In the genomic region with DNA sequence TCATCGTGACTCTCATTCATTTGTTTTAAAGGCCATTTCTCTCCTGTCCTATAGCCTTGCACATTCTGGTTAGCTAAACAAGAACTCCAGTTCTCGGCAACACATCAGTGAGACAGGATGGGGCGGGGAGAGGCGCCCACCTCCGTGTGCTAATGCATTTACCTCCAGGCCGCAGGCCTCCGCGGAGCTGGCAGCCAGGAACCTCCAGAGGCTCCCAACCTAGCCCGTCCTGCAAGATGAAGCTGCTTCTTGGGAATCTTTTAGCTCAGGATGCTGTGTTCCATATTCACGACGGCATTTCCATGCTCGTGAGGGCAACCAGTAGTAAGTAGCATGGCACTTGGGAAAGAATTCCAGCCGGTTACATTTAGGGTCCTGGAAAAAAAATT, we compare ENCODE assay signal across 16 cellular contexts. TPM values are rescaled to one million over a fixed set of nuclear protein-coding genes. Genes with fewer than 3 reads are reported as not detected.
"Had no signal": no experiment of that assay in that cellular context is flagged by ENCODE, and none has a peak within 500 bp of the region (broad histone marks: within the 10 kb centered on the region; RNA-seq: fewer than 3 reads in every experiment).

No MANE protein-coding gene starts in this region.

- DNase-seq: activated CD4-positive, alpha-beta T cell treated with anti-CD3 and anti-CD28 coated beads, Interleukin-2, amount 50 U/mL, for 4 hours; activated gamma-delta T cell treated with Interleukin-2 at 50 U/mL for 16 hours; activated T-cell treated with anti-CD3 and anti-CD28 coated beads for 4 hours; adrenal gland; effector CD8-positive, alpha-beta T cell; esophagus squamous epithelium; stimulated activated naive B cell treated with anti-CD40 and anti-IgM and Interleukin-4, amounts not matched to agents 10 μg/mL and 1 μg/mL and 100 μg/mL, for 72 hours; WERI-Rb-1 had no signal

- H3K4me1 ChIP-seq: adrenal gland, pancreas had no signal

- H3K4me3 Mint-ChIP-seq: activated T-helper 1 cell treated with anti-CD3 and anti-CD28 coated beads, Interleukin-12 subunit alpha, Interleukin-12 subunit beta, Interleukin-2, Interleukin-4 antibody, amounts not matched to agents 30 ng/mL and 10 ng/mL and 1 ng/mL, durations not matched to agents 14 hours and 24 hours and 36 hours; dendritic cell treated with granulocyte-macrophage colony-stimulating factor and Interleukin-4, amounts not matched to agents 40 ng/mL and 50 ng/mL, for 4 days; mesothelial cell of epicardium; stimulated activated naive B cell treated with anti-CD40 and anti-IgM and Interleukin-4, amounts not matched to agents 10 μg/mL and 1 μg/mL and 100 μg/mL, for 72 hours had no signal

- H3K36me3 ChIP-seq: adrenal gland, cardiac muscle cell, thyroid gland, WERI-Rb-1 had no signal

- H3K9me3 ChIP-seq: adrenal gland, esophagus squamous epithelium, pancreas, thyroid gland had no signal

- ATAC-seq: activated naive CD4-positive, alpha-beta T cell treated with anti-CD3 and anti-CD28 coated beads, Interleukin-2, amount 50 U/mL, for 72 hours; pancreas had no signal

- H3K27me3 ChIP-seq: adrenal gland, cardiac muscle cell, esophagus squamous epithelium, pancreas, thyroid gland had no signal

- H3K27ac Mint-ChIP-seq: activated naive CD4-positive, alpha-beta T cell treated with anti-CD3 and anti-CD28 coated beads, Interleukin-2, amount 50 U/mL, for 72 hours; activated T-helper 1 cell treated with anti-CD3 and anti-CD28 coated beads, Interleukin-12 subunit alpha, Interleukin-12 subunit beta, Interleukin-2, Interleukin-4 antibody, amounts not matched to agents 30 ng/mL and 10 ng/mL and 1 ng/mL, durations not matched to agents 14 hours and 24 hours and 36 hours; dendritic cell treated with granulocyte-macrophage colony-stimulating factor and Interleukin-4, amounts not matched to agents 40 ng/mL and 50 ng/mL, for 4 days; mesothelial cell of epicardium; stimulated activated naive B cell treated with anti-CD40 and anti-IgM and Interleukin-4, amounts not matched to agents 10 μg/mL and 1 μg/mL and 100 μg/mL, for 72 hours had no signal

- H3K27ac ChIP-seq: adrenal gland, cardiac muscle cell, pancreas, thyroid gland, WERI-Rb-1 had no signal

- H3K4me3 ChIP-seq: adrenal gland, cardiac muscle cell, esophagus squamous epithelium, pancreas, thyroid gland had no signal

RNA-seq across cellular contexts. Expression of a gene that starts 47.9 kb away (rescaled TPM):
- total RNA-seq: T-helper 2 cell treated with Interferon-gamma antibody and Interleukin-4, amounts not matched to agents 100 ng/mL and 5 ng/mL, for 36 hours had no signal
